In genomic region chr11:61697093-61697492, GRCh38 we compare ENCODE assay signal across 10 cellular contexts. TPM values are rescaled to one million over a fixed set of nuclear protein-coding genes. Genes with fewer than 3 reads are reported as not detected.
A peak's percentile ranks its signal among the peaks of the same experiment; 100 is the strongest.
DNase-seq lines count a peak whose midpoint lies in the region; ATAC-seq and TF ChIP-seq lines count a peak whose summit lies in the region.
"Had no signal": no experiment of that assay in that cellular context is flagged by ENCODE, and none has a peak within 500 bp of the region (broad histone marks: within the 10 kb centered on the region; RNA-seq: fewer than 3 reads in every experiment).

No MANE protein-coding gene starts in this region.

- H3K9me3 ChIP-seq in RWPE2 (ENCODE audit: severe bottlenecking) (no peaks in the 10 kb centered on the region), neural progenitor cell (ENCODE audit: low read depth) (no peaks in the 10 kb centered on the region)

- H3K4me3 ChIP-seq in RWPE2 (ENCODE audit: severe bottlenecking) (no peak overlapping the region), skin epidermis (no peak overlapping the region), neural progenitor cell (no peak overlapping the region)

- peaks cover 10% of the 10 kb centered on the region for H3F3A ChIP-seq in neural progenitor cell (ENCODE audit: low read depth)

- H3K4me2 ChIP-seq in neural progenitor cell, result no peak overlapping the region

- H2AFZ ChIP-seq in neural progenitor cell (replicated peaks), result no peak overlapping the region

- H3K9me3 Mint-ChIP-seq in natural killer cell (no peaks in the 10 kb centered on the region), neural progenitor cell (no peaks in the 10 kb centered on the region)
- H3K9me3 Mint-ChIP-seq: activated naive CD4-positive, alpha-beta T cell treated with anti-CD3 and anti-CD28 coated beads, Interleukin-2, amount 50 U/mL, for 24 hours had no signal

- H3K27me3 ChIP-seq in RWPE2 (ENCODE audit: insufficient read depth, poor library complexity, severe bottlenecking) (no peaks in the 10 kb centered on the region), neural progenitor cell (no peaks in the 10 kb centered on the region)

- DNase-seq in EH (ENCODE audit: low read depth) (peak; percentile 45), RWPE2 (ENCODE audit: low spot score) (peak; percentile 89), glomerular visceral epithelial cell (ENCODE audit: extremely low spot score) (peak; percentile 97), epidermal melanocyte (ENCODE audit: insufficient read length, low spot score) (no peak), natural killer cell (no peak), NCI-H2081 treated with DMSO at 0.1 percent for 48 hours (lab: John Stamatoyannopoulos, UW) (no peak), neural progenitor cell (ENCODE audit: low spot score) (no peak)
- DNase-seq: activated CD4-positive, alpha-beta T cell treated with anti-CD3 and anti-CD28 coated beads for 1 hour had no signal

- H3K27ac ChIP-seq in RWPE2 (ENCODE audit: poor library complexity, severe bottlenecking) (peak overlapping the region; percentile 43), skin epidermis (peak overlapping the region in 11 of 21 experiments; percentile 55 to 86 (median 79)), neural progenitor cell (no peak overlapping the region)

- H3K79me2 ChIP-seq in neural progenitor cell (ENCODE audit: low read depth), result no peaks in the 10 kb centered on the region

- H4K20me1 ChIP-seq in neural progenitor cell (ENCODE audit: low read depth), result peaks cover 8% of the 10 kb centered on the region

- intact Hi-C loops in natural killer cell (cut with micrococcal nuclease), result no loop called here

- no peak for TF ChIP-seq CTCF in RWPE2 (IDR thresholded peaks at IDR 0.05; ENCODE audit: poor library complexity, severe bottlenecking)
- no peak for TF ChIP-seq CTCF in natural killer cell (IDR thresholded peaks at IDR 0.05)
- no peak for TF ChIP-seq CTCF in neural progenitor cell (IDR thresholded peaks at IDR 0.05)

- H3K36me3 Mint-ChIP-seq in natural killer cell (no peaks in the 10 kb centered on the region), neural progenitor cell (no peaks in the 10 kb centered on the region)
- H3K36me3 Mint-ChIP-seq: activated naive CD4-positive, alpha-beta T cell treated with anti-CD3 and anti-CD28 coated beads, Interleukin-2, amount 50 U/mL, for 24 hours had no signal

- H3K9ac ChIP-seq in neural progenitor cell, result no peak overlapping the region

- H3K4me3 Mint-ChIP-seq in natural killer cell (no peak overlapping the region), neural progenitor cell (no peak overlapping the region)
- H3K4me3 Mint-ChIP-seq: activated naive CD4-positive, alpha-beta T cell treated with anti-CD3 and anti-CD28 coated beads, Interleukin-2, amount 50 U/mL, for 24 hours had no signal

- peak; percentile 66 for ATAC-seq in RWPE2 (ENCODE audit: low read depth)
- no peak for ATAC-seq in natural killer cell

- no peaks in the 10 kb centered on the region for H3K36me3 ChIP-seq in RWPE2 (ENCODE audit: low read depth)
- no peaks in the 10 kb centered on the region for H3K36me3 ChIP-seq in neural progenitor cell

- peaks cover 52% of the 10 kb centered on the region for H3K4me1 ChIP-seq in RWPE2 (ENCODE audit: insufficient read depth, poor library complexity, severe bottlenecking)
- H3K4me1 ChIP-seq in neural progenitor cell, result peaks cover 24% of the 10 kb centered on the region

- H3K4me1 Mint-ChIP-seq in natural killer cell (peaks cover 23 to 37% of the 10 kb centered on the region in 2 donors), neural progenitor cell (peaks cover 34% of the 10 kb centered on the region)

- H3K27me3 Mint-ChIP-seq in natural killer cell (ENCODE audit: low read depth in 2 of 2), result no peaks in the 10 kb centered on the region
- peaks cover 2% of the 10 kb centered on the region for H3K27me3 Mint-ChIP-seq in neural progenitor cell (ENCODE audit: insufficient read depth, low read depth)
- H3K27me3 Mint-ChIP-seq: activated naive CD4-positive, alpha-beta T cell treated with anti-CD3 and anti-CD28 coated beads, Interleukin-2, amount 50 U/mL, for 24 hours had no signal

- H3K27ac Mint-ChIP-seq in natural killer cell, result peak overlapping the region in 1 of 2 donors; percentile 90
- H3K27ac Mint-ChIP-seq in neural progenitor cell, result no peak overlapping the region
- H3K27ac Mint-ChIP-seq: activated naive CD4-positive, alpha-beta T cell treated with anti-CD3 and anti-CD28 coated beads, Interleukin-2, amount 50 U/mL, for 24 hours had no signal

RNA-seq across cellular contexts. Expression of gene DAGLA, which starts 16.9 kb away (rescaled TPM):
- under 1 TPM; 0.18 to 0.48 (median 0.38) TPM for total RNA-seq in natural killer cell
- 1.1 and 4.6 TPM in 2 replicates for total RNA-seq in neural progenitor cell (ENCODE audit: low replicate concordance)

RNA-seq across cellular contexts. Expression of gene MYRF, which starts 55.3 kb away (rescaled TPM):
- total RNA-seq in natural killer cell, result 10 to 100 TPM in 1 of 3 donors, 1 to 10 TPM in 2; 4.9 to 15.3 (median 7.3) TPM
- total RNA-seq in neural progenitor cell (ENCODE audit: low replicate concordance), result 1.9 and 5.8 TPM in 2 replicates

Comparison
In these comparisons a context has a peak if more than half of its experiments do, and no peak if none do; other contexts are left out.
1. DNase-seq: peak in EH (single experiment), RWPE2 (single experiment) and glomerular visceral epithelial cell (single experiment); none in epidermal melanocyte (single experiment), natural killer cell (single experiment), NCI-H2081 treated with DMSO at 0.1 percent for 48 hours (single experiment) and neural progenitor cell (single experiment).